ENCODE assay signal across 9 cellular contexts in genomic region chr7:132756482-132756990, GRCh38.
"Had no signal": no experiment of that assay in that cellular context is flagged by ENCODE, and none has a peak within 500 bp of the region (broad histone marks: within the 10 kb centered on the region; RNA-seq: fewer than 3 reads in every experiment).

No MANE protein-coding gene starts in this region.

- H3K36me3 ChIP-seq: esophagus muscularis mucosa, sigmoid colon had no signal

- FAIRE-seq: endometrium had no signal

- H3K4me1 ChIP-seq: esophagus muscularis mucosa, sigmoid colon had no signal

- H3K9me3 ChIP-seq: esophagus muscularis mucosa, sigmoid colon, testis had no signal

- H3K27ac ChIP-seq: esophagus muscularis mucosa, sigmoid colon, testis had no signal

- ATAC-seq: activated CD8-positive, alpha-beta T cell treated with anti-CD3 and anti-CD28 coated beads for 36 hours; left colon had no signal

- H3K27me3 ChIP-seq: esophagus muscularis mucosa, sigmoid colon, testis had no signal

- H3K4me3 ChIP-seq: esophagus muscularis mucosa, sigmoid colon, testis had no signal

- DNase-seq: activated CD8-positive, alpha-beta memory T cell treated with anti-CD3 and anti-CD28 coated beads, Interleukin-2, amount 50 U/mL, for 48 hours; activated CD8-positive, alpha-beta T cell treated with anti-CD3 and anti-CD28 coated beads for 36 hours; aorta; left colon; sigmoid colon; stimulated activated CD4-positive, alpha-beta T cell treated with anti-CD3 and anti-CD28 coated beads, Interleukin-12 subunit alpha, Interleukin-12 subunit beta, amount 100 ng/mL, for 4 hours had no signal
